ENCODE assay signal across 8 cellular contexts in the genomic region with DNA sequence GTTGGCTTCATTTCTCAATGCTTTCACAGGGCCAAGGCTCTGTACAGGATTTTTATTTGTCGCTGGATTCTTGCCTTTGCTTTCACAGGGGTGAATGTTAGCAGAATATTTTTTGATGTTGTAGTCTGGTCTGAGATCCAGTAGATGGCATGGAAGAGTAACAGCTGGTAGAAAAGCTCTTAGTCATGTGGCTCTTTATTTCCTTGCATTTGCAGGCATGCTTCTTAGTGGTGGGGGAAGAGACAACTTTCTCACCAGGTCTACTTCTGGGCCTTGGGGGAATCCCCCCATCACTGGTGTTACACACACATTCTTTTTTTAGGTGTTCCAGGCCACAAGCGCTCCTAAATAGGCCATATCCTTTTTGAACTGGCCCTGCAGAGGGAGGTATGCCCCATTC. TPM values are rescaled to one million over a fixed set of nuclear protein-coding genes. Genes with fewer than 3 reads are reported as not detected.
DNase-seq lines count a peak whose midpoint lies in the region; ATAC-seq and TF ChIP-seq lines count a peak whose summit lies in the region.

No MANE protein-coding gene starts in this region.

- ATAC-seq in GM19035 (IDR thresholded peaks at IDR 0.05; ENCODE audit: unreplicated experiment) (peak; percentile 79), upper lobe of right lung (peak; percentile 34), HG02642 (IDR thresholded peaks at IDR 0.05; ENCODE audit: poor library complexity, unreplicated experiment) (no peak)

- H3K27me3 Mint-ChIP-seq in T-helper 2 cell treated with Interferon-gamma antibody and Interleukin-4, amounts not matched to agents 5 μg/mL and 100 μg/mL, for 36 hours (ENCODE audit: low read depth), result no peaks in the 10 kb centered on the region

- intact Hi-C loops in upper lobe of right lung (cut with DNase I), result no loop called here

- no peak overlapping the region for H3K27ac ChIP-seq in upper lobe of right lung

- peak; percentile 54 for DNase-seq in AG08395 (ENCODE audit: low spot score)
- peak; percentile 14 for DNase-seq in HS-5 (ENCODE audit: low read depth)
- DNase-seq in dedifferentiated amniotic fluid mesenchymal stem cell (ENCODE audit: extremely low spot score), result peak; percentile 19
- DNase-seq in upper lobe of right lung, result no peak
- no peak for DNase-seq in T-helper 2 cell treated with Interferon-gamma antibody and Interleukin-4, amounts not matched to agents 5 μg/mL and 100 μg/mL, for 36 hours (ENCODE audit: low spot score)
- DNase-seq in NCI-H1436 treated with DMSO at 0.1 percent for 48 hours (lab: John Stamatoyannopoulos, UW), result no peak

- no peak overlapping the region for H3K4me3 Mint-ChIP-seq in T-helper 2 cell treated with Interferon-gamma antibody and Interleukin-4, amounts not matched to agents 5 μg/mL and 100 μg/mL, for 36 hours

- H3K36me3 ChIP-seq in upper lobe of right lung, result no peaks in the 10 kb centered on the region

- H3K9me3 ChIP-seq in upper lobe of right lung, result no peaks in the 10 kb centered on the region

- H3K27ac Mint-ChIP-seq in T-helper 2 cell treated with Interferon-gamma antibody and Interleukin-4, amounts not matched to agents 5 μg/mL and 100 μg/mL, for 36 hours, result no peak overlapping the region

- no peak for TF ChIP-seq CTCF in upper lobe of right lung (IDR thresholded peaks at IDR 0.05)

- no peaks in the 10 kb centered on the region for H3K4me1 ChIP-seq in upper lobe of right lung

- H3K27me3 ChIP-seq in upper lobe of right lung, result no peaks in the 10 kb centered on the region

- no peaks in the 10 kb centered on the region for H3K9me3 Mint-ChIP-seq in T-helper 2 cell treated with Interferon-gamma antibody and Interleukin-4, amounts not matched to agents 5 μg/mL and 100 μg/mL, for 36 hours

- no peaks in the 10 kb centered on the region for H3K4me1 Mint-ChIP-seq in T-helper 2 cell treated with Interferon-gamma antibody and Interleukin-4, amounts not matched to agents 5 μg/mL and 100 μg/mL, for 36 hours (ENCODE audit: low read depth)

- H3K4me3 ChIP-seq in upper lobe of right lung, result no peak overlapping the region

- no peaks in the 10 kb centered on the region for H3K36me3 Mint-ChIP-seq in T-helper 2 cell treated with Interferon-gamma antibody and Interleukin-4, amounts not matched to agents 5 μg/mL and 100 μg/mL, for 36 hours (ENCODE audit: low read depth)

RNA-seq across cellular contexts. Expression of gene DKK2, which starts 58.2 kb away (rescaled TPM):
- total RNA-seq in upper lobe of right lung, result 15.1 TPM

Comparison
In these comparisons a context has a peak if more than half of its experiments do, and no peak if none do; other contexts are left out.
1. DNase-seq: peak in AG08395 (single experiment), HS-5 (single experiment) and dedifferentiated amniotic fluid mesenchymal stem cell (single experiment); none in upper lobe of right lung (single experiment), T-helper 2 cell treated with Interferon-gamma antibody and Interleukin-4, amounts not matched to agents 5 μg/mL and 100 μg/mL, for 36 hours (single experiment) and NCI-H1436 treated with DMSO at 0.1 percent for 48 hours (single experiment).